Comparison of ENCODE assay signal across 1 cellular context in genomic region chr12:13404111-13404628, GRCh38.
TF ChIP-seq lines count a peak whose summit lies in the region.

No MANE protein-coding gene starts in this region.

TF ChIP-seq in A549, 52 proteins besides CTCF, POLR2A, EP300 and RAD21 (continued from another document):
- TF ChIP-seq REST (IDR thresholded peaks at IDR 0.05) (no peak), SMC3 (IDR thresholded peaks at IDR 0.05) (no peak), TFCP2L1 (CRISPR knock-in tag; IDR thresholded peaks at IDR 0.05) (no peak), FOSB (CRISPR knock-in tag; IDR thresholded peaks at IDR 0.05) (no peak), CEBPB (IDR thresholded peaks at IDR 0.05) (no peak), ZNF302 (CRISPR knock-in tag; IDR thresholded peaks at IDR 0.05) (no peak), HES2 (IDR thresholded peaks at IDR 0.05) (no peak), CHD2 (IDR thresholded peaks at IDR 0.05; ENCODE audit: low read length, partially characterized antibody) (no peak), RCOR1 (IDR thresholded peaks at IDR 0.05; ENCODE audit: low read depth, low read length) (no peak)
TF ChIP-seq in A549: peak in this region for 0.
